ENCODE assay signal across 1 cellular context in the genomic region with DNA sequence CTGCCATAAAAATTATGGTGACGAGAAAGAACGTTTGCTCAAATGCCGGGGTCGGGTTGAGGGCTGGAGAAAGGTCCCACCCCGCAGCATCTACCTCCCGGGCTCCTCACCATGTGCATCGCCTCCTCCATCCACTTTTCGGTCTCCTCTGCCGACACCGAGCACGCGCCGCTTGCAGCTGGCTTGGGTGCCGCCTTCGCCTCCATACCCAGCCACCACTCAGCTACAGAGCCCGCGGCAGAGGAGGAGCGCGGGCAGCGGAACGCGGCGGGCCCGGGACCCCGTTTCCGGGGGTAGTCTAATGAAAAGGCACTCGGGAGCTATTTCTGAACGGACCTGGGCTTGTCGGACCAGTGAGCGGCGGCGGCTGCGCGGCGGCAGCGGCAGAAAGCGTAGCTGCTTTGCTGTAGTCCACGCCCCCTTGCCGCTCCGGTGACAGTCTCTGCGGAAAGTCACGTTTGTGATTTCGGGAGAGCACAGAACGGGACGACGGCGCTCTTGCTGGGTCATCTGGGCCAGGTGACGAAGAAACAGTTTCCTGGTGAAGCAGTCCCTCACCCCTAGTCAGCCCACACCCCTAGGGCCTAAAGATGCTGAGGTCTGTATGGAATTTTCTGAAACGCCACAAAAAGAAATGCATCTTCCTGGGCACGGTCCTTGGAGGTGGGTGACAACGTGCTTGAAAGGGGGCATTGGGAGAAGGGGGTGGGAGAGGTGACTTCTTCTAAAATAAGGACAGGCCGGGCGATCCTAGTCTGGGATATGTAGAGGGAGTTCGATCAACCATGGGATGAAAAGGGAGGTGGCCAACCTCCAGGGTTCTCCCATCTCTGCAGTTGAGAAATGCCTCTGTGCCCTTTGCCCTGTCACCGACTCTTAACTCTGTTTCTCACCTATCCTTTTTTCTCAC.
TF ChIP-seq lines count a peak whose summit lies in the region.

A gene (minus strand): TSS at position 243 of the 910 bp plus-strand sequence. CDS start 37 bp downstream, at position 206.
A gene with protein sequence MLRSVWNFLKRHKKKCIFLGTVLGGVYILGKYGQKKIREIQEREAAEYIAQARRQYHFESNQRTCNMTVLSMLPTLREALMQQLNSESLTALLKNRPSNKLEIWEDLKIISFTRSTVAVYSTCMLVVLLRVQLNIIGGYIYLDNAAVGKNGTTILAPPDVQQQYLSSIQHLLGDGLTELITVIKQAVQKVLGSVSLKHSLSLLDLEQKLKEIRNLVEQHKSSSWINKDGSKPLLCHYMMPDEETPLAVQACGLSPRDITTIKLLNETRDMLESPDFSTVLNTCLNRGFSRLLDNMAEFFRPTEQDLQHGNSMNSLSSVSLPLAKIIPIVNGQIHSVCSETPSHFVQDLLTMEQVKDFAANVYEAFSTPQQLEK (plus strand): TSS at position 353 of the 910 bp plus-strand sequence. CDS start 238 bp downstream, at position 591.

TF ChIP-seq in K562, 482 proteins besides CTCF, POLR2A, EP300 and RAD21 (continued from another document and continues in another):
- TF ChIP-seq, protein P1, sequence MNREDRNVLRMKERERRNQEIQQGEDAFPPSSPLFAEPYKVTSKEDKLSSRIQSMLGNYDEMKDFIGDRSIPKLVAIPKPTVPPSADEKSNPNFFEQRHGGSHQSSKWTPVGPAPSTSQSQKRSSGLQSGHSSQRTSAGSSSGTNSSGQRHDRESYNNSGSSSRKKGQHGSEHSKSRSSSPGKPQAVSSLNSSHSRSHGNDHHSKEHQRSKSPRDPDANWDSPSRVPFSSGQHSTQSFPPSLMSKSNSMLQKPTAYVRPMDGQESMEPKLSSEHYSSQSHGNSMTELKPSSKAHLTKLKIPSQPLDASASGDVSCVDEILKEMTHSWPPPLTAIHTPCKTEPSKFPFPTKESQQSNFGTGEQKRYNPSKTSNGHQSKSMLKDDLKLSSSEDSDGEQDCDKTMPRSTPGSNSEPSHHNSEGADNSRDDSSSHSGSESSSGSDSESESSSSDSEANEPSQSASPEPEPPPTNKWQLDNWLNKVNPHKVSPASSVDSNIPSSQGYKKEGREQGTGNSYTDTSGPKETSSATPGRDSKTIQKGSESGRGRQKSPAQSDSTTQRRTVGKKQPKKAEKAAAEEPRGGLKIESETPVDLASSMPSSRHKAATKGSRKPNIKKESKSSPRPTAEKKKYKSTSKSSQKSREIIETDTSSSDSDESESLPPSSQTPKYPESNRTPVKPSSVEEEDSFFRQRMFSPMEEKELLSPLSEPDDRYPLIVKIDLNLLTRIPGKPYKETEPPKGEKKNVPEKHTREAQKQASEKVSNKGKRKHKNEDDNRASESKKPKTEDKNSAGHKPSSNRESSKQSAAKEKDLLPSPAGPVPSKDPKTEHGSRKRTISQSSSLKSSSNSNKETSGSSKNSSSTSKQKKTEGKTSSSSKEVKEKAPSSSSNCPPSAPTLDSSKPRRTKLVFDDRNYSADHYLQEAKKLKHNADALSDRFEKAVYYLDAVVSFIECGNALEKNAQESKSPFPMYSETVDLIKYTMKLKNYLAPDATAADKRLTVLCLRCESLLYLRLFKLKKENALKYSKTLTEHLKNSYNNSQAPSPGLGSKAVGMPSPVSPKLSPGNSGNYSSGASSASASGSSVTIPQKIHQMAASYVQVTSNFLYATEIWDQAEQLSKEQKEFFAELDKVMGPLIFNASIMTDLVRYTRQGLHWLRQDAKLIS (CRISPR knock-in tag; IDR thresholded peaks at IDR 0.05) = peak; percentile 98
- peak; percentile 77 for TF ChIP-seq ZBTB17 (CRISPR knock-in tag; IDR thresholded peaks at IDR 0.05)
- peak; percentile 57; the same call in 1 of the 2 replicates for TF ChIP-seq ELF1 (tag; IDR thresholded peaks at IDR 0.05)
- peak; percentile 92 for TF ChIP-seq CCNT2 (IDR thresholded peaks at IDR 0.05; ENCODE audit: borderline replicate concordance, extremely low read depth, insufficient read length, low read depth, low read length)
- peak; percentile 99 for TF ChIP-seq KAT7 (CRISPR knock-in tag; IDR thresholded peaks at IDR 0.05; ENCODE audit: borderline replicate concordance)
- TF ChIP-seq HNRNPL (IDR thresholded peaks at IDR 0.05; ENCODE audit: low read depth, low read length) = peak; percentile 85; the same call in 1 of the 2 replicates
- no peak for TF ChIP-seq MECOM (CRISPR knock-in tag; IDR thresholded peaks at IDR 0.05)
- TF ChIP-seq HDAC1 (IDR thresholded peaks at IDR 0.05) = peak in 1 of 2 experiments; percentile 79; a peak in 2 of 4 replicates
- TF ChIP-seq ZNF79 (CRISPR knock-in tag; IDR thresholded peaks at IDR 0.05; ENCODE audit: low read depth) = no peak
- TF ChIP-seq SAP30 (IDR thresholded peaks at IDR 0.05; ENCODE audit: borderline replicate concordance, insufficient read depth, low read depth, low read length, poor library complexity, severe bottlenecking) = peak; percentile 80
- TF ChIP-seq, protein P2, sequence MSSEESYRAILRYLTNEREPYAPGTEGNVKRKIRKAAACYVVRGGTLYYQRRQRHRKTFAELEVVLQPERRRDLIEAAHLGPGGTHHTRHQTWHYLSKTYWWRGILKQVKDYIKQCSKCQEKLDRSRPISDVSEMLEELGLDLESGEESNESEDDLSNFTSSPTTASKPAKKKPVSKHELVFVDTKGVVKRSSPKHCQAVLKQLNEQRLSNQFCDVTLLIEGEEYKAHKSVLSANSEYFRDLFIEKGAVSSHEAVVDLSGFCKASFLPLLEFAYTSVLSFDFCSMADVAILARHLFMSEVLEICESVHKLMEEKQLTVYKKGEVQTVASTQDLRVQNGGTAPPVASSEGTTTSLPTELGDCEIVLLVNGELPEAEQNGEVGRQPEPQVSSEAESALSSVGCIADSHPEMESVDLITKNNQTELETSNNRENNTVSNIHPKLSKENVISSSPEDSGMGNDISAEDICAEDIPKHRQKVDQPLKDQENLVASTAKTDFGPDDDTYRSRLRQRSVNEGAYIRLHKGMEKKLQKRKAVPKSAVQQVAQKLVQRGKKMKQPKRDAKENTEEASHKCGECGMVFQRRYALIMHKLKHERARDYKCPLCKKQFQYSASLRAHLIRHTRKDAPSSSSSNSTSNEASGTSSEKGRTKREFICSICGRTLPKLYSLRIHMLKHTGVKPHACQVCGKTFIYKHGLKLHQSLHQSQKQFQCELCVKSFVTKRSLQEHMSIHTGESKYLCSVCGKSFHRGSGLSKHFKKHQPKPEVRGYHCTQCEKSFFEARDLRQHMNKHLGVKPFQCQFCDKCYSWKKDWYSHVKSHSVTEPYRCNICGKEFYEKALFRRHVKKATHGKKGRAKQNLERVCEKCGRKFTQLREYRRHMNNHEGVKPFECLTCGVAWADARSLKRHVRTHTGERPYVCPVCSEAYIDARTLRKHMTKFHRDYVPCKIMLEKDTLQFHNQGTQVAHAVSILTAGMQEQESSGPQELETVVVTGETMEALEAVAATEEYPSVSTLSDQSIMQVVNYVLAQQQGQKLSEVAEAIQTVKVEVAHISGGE (CRISPR knock-in tag; IDR thresholded peaks at IDR 0.05) = peak; percentile 99 to 100 (median 99)
- no peak for TF ChIP-seq ZNF165 (CRISPR knock-in tag; IDR thresholded peaks at IDR 0.05; ENCODE audit: borderline replicate concordance)
- TF ChIP-seq ZNF584 (CRISPR knock-in tag; IDR thresholded peaks at IDR 0.05; ENCODE audit: low read depth) = no peak
- TF ChIP-seq PRPF4 (IDR thresholded peaks at IDR 0.05; ENCODE audit: insufficient read depth, low read depth, low read length, poor library complexity, severe bottlenecking) = peak; percentile 69
- TF ChIP-seq, protein P3, sequence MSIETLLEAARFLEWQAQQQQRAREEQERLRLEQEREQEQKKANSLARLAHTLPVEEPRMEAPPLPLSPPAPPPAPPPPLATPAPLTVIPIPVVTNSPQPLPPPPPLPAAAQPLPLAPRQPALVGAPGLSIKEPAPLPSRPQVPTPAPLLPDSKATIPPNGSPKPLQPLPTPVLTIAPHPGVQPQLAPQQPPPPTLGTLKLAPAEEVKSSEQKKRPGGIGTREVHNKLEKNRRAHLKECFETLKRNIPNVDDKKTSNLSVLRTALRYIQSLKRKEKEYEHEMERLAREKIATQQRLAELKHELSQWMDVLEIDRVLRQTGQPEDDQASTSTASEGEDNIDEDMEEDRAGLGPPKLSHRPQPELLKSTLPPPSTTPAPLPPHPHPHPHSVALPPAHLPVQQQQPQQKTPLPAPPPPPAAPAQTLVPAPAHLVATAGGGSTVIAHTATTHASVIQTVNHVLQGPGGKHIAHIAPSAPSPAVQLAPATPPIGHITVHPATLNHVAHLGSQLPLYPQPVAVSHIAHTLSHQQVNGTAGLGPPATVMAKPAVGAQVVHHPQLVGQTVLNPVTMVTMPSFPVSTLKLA (conservative IDR thresholded peaks at IDR 0.05) = peak; percentile 79 to 90
- TF ChIP-seq SIN3A (IDR thresholded peaks at IDR 0.05; ENCODE audit: borderline replicate concordance in 2 of 2, control insufficient read depth in 1 of 2, low read depth in 2 of 2, low read length in 2 of 2) = peak; percentile 75 to 89
- peak; percentile 53 for TF ChIP-seq DPF2 (IDR thresholded peaks at IDR 0.05)
- peak; percentile 91 to 93 for TF ChIP-seq NRF1 (conservative IDR thresholded peaks at IDR 0.05 in 1 of 2, IDR thresholded peaks at IDR 0.05 in 1 of 2)
- TF ChIP-seq, protein P4, sequence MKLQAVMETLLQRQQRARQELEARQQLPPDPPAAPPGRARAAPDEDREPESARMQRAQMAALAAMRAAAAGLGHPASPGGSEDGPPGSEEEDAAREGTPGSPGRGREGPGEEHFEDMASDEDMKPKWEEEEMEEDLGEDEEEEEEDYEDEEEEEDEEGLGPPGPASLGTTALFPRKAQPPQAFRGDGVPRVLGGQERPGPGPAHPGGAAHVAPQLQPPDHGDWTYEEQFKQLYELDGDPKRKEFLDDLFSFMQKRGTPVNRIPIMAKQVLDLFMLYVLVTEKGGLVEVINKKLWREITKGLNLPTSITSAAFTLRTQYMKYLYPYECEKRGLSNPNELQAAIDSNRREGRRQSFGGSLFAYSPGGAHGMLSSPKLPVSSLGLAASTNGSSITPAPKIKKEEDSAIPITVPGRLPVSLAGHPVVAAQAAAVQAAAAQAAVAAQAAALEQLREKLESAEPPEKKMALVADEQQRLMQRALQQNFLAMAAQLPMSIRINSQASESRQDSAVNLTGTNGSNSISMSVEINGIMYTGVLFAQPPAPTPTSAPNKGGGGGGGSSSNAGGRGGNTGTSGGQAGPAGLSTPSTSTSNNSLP (IDR thresholded peaks at IDR 0.05; ENCODE audit: borderline replicate concordance, low read depth, low read length) = peak; percentile 35; the same call in 1 of the 2 replicates
- TF ChIP-seq, protein P5, sequence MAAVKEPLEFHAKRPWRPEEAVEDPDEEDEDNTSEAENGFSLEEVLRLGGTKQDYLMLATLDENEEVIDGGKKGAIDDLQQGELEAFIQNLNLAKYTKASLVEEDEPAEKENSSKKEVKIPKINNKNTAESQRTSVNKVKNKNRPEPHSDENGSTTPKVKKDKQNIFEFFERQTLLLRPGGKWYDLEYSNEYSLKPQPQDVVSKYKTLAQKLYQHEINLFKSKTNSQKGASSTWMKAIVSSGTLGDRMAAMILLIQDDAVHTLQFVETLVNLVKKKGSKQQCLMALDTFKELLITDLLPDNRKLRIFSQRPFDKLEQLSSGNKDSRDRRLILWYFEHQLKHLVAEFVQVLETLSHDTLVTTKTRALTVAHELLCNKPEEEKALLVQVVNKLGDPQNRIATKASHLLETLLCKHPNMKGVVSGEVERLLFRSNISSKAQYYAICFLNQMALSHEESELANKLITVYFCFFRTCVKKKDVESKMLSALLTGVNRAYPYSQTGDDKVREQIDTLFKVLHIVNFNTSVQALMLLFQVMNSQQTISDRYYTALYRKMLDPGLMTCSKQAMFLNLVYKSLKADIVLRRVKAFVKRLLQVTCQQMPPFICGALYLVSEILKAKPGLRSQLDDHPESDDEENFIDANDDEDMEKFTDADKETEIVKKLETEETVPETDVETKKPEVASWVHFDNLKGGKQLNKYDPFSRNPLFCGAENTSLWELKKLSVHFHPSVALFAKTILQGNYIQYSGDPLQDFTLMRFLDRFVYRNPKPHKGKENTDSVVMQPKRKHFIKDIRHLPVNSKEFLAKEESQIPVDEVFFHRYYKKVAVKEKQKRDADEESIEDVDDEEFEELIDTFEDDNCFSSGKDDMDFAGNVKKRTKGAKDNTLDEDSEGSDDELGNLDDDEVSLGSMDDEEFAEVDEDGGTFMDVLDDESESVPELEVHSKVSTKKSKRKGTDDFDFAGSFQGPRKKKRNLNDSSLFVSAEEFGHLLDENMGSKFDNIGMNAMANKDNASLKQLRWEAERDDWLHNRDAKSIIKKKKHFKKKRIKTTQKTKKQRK (IDR thresholded peaks at IDR 0.05; ENCODE audit: borderline replicate concordance, low read depth, low read length) = peak; percentile 26; the same call in 1 of the 2 replicates
- TF ChIP-seq ADNP (tag; IDR thresholded peaks at IDR 0.05) = no peak
- TF ChIP-seq NFYB (IDR thresholded peaks at IDR 0.05; ENCODE audit: extremely low read depth, insufficient read length) = peak; percentile 35
- TF ChIP-seq ASH1L (IDR thresholded peaks at IDR 0.05; ENCODE audit: borderline replicate concordance, low read depth, partially characterized antibody) = no peak
- peak; percentile 75 for TF ChIP-seq FOXM1 (IDR thresholded peaks at IDR 0.05; ENCODE audit: low read depth)
- peak; percentile 96; the same call in 1 of the 2 replicates for TF ChIP-seq FOXM1 (CRISPR knock-in tag; IDR thresholded peaks at IDR 0.05; ENCODE audit: low read depth)
- no peak for TF ChIP-seq KLF10 (CRISPR knock-in tag; IDR thresholded peaks at IDR 0.05)
- TF ChIP-seq, protein P6, sequence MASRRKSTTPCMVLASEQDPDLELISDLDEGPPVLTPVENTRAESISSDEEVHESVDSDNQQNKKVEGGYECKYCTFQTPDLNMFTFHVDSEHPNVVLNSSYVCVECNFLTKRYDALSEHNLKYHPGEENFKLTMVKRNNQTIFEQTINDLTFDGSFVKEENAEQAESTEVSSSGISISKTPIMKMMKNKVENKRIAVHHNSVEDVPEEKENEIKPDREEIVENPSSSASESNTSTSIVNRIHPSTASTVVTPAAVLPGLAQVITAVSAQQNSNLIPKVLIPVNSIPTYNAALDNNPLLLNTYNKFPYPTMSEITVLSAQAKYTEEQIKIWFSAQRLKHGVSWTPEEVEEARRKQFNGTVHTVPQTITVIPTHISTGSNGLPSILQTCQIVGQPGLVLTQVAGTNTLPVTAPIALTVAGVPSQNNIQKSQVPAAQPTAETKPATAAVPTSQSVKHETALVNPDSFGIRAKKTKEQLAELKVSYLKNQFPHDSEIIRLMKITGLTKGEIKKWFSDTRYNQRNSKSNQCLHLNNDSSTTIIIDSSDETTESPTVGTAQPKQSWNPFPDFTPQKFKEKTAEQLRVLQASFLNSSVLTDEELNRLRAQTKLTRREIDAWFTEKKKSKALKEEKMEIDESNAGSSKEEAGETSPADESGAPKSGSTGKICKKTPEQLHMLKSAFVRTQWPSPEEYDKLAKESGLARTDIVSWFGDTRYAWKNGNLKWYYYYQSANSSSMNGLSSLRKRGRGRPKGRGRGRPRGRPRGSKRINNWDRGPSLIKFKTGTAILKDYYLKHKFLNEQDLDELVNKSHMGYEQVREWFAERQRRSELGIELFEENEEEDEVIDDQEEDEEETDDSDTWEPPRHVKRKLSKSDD (conservative IDR thresholded peaks at IDR 0.05; ENCODE audit: low read length) = peak; percentile 74
- TF ChIP-seq SMC3 (conservative IDR thresholded peaks at IDR 0.05; ENCODE audit: insufficient read depth, low read depth, low read length) = 0 out of 2 replicates have a peak, but pooled peaks have one; percentile 18
- TF ChIP-seq KLF16 (IDR thresholded peaks at IDR 0.05) = peak; percentile 24; the same call in 1 of the 2 replicates
- peak; percentile 96 for TF ChIP-seq TAF7 (tag; IDR thresholded peaks at IDR 0.05)
- TF ChIP-seq, protein P7, sequence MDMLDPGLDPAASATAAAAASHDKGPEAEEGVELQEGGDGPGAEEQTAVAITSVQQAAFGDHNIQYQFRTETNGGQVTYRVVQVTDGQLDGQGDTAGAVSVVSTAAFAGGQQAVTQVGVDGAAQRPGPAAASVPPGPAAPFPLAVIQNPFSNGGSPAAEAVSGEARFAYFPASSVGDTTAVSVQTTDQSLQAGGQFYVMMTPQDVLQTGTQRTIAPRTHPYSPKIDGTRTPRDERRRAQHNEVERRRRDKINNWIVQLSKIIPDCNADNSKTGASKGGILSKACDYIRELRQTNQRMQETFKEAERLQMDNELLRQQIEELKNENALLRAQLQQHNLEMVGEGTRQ (CRISPR knock-in tag; IDR thresholded peaks at IDR 0.05) = no peak
- TF ChIP-seq TSC22D4 (tag; IDR thresholded peaks at IDR 0.05) = no peak
- TF ChIP-seq ZKSCAN1 (IDR thresholded peaks at IDR 0.05; ENCODE audit: low read depth, low read length) = peak; percentile 87
